8 cellular contexts compared by ENCODE assay signal in genomic region chr6:31776961-31777666, GRCh38. TPM values are rescaled to one million over a fixed set of nuclear protein-coding genes. Genes with fewer than 3 reads are reported as not detected.
DNase-seq lines count a peak whose midpoint lies in the region; TF ChIP-seq lines count a peak whose summit lies in the region.

Gene VWA7 (minus strand): TSS chr6:31777328. CDS start chr6:31776779, 549 bp downstream.

- peak within 1 kb of the TSS in 3 of 5 donors; percentile 35 to 56 (median 38) for H3K4me3 Mint-ChIP-seq in immature natural killer cell

- peak; percentile 91 for DNase-seq in DMS53 treated with DMSO at 0.1 percent for 48 hours (lab: John Stamatoyannopoulos, UW; ENCODE audit: unreplicated experiment)
- DNase-seq in HCEC 1CT, result peak; percentile 54
- DNase-seq in NCI-H1092 treated with DMSO at 0.1 percent for 48 hours (lab: John Stamatoyannopoulos, UW), result peak; percentile 19
- DNase-seq in T1000 (lab: John Stamatoyannopoulos, UW), result peak; percentile 37
- DNase-seq in astrocyte of the cerebellum (ENCODE audit: low read depth), result peak; percentile 26
- peak; percentile 59 to 67 (median 64) for DNase-seq in immature natural killer cell
- peak; percentile 39 to 58 for DNase-seq in stimulated activated CD4-positive, alpha-beta T cell treated with anti-CD3 and anti-CD28 coated beads, Interleukin-1b, Interleukin-23, amount 100 ng/mL, for 1 hour (ENCODE audit: low read depth in 2 of 2)
- no peak for DNase-seq in medulla oblongata (ENCODE audit: extremely low spot score)

- H3K27ac Mint-ChIP-seq in immature natural killer cell, result peak within 1 kb of the TSS; percentile 24 to 57 (median 42)

- peaks cover 0 to 3% (median 0%) of the 10 kb centered on the region in 3 donors for H3K36me3 Mint-ChIP-seq in immature natural killer cell

- no peak for TF ChIP-seq CTCF in astrocyte of the cerebellum (IDR thresholded peaks at IDR 0.05; ENCODE audit: low read depth, low read length, missing control alignments)

- in situ Hi-C loops in astrocyte of the cerebellum (cut with HindIII; ENCODE audit: low sequenced_read_pairs), result no loop called here

- no peak within 1 kb of the TSS for H3K4me3 ChIP-seq in astrocyte of the cerebellum (ENCODE audit: low read depth, low read length)

- H3K27me3 Mint-ChIP-seq in immature natural killer cell (ENCODE audit: low read depth in 3 of 3), result peaks cover 0 to 2% (median 2%) of the 10 kb centered on the region in 3 donors

- peaks cover 16 to 31% of the 10 kb centered on the region in 2 donors for H3K4me1 Mint-ChIP-seq in immature natural killer cell

- no peaks in the 10 kb centered on the region for H3K9me3 Mint-ChIP-seq in immature natural killer cell

RNA-seq across cellular contexts. Expression of gene VWA7, which starts in this region (rescaled TPM):
- polyA plus RNA-seq in immature natural killer cell, result 1 to 10 TPM in 1 of 3 donors, under 1 TPM in 2; 0.21 to 1.8 (median 0.93) TPM
